In genomic region chr1:33317946-33318345, GRCh38 we compare ENCODE assay signal across 22 cellular contexts. TPM values are rescaled to one million over a fixed set of nuclear protein-coding genes. Genes with fewer than 3 reads are reported as not detected.
"Had no signal": no experiment of that assay in that cellular context is flagged by ENCODE, and none has a peak within 500 bp of the region (broad histone marks: within the 10 kb centered on the region; RNA-seq: fewer than 3 reads in every experiment).

No MANE protein-coding gene starts in this region.

- DNase-seq: Karpas-422, KG1, MG63, NCI-H1092, NCI-H1105 treated with DMSO at 0.1 percent for 48 hours, NCI-H1417 treated with DMSO at 0.1 percent for 48 hours, NCI-H187, NCI-H2029, NCI-H2081 treated with DMSO at 0.1 percent for 48 hours, NCI-H2171, NCI-H446, NCI-H510A, NCI-H524 treated with DMSO at 0.1 percent for 48 hours, NCI-H69, NCI-H774, PC-9, Peyer's patch, SHP77 treated with DMSO at 0.1 percent for 48 hours, SJCRH30 had no signal

- H3K27ac ChIP-seq: PC-9, Peyer's patch, SJCRH30 had no signal

- ATAC-seq: Right ventricle myocardium inferior had no signal

- H3K4me2 ChIP-seq: PC-9 had no signal

- H2AFZ ChIP-seq: PC-9 had no signal

- H3K4me1 ChIP-seq: Peyer's patch, SJCRH30 had no signal

- H3K4me3 ChIP-seq: MG63, PC-9, Peyer's patch, SJCRH30 had no signal

- H3K27me3 ChIP-seq: MG63, Peyer's patch, SJCRH30 had no signal

- H3K9me3 ChIP-seq: MG63, Peyer's patch, SJCRH30 had no signal

RNA-seq across cellular contexts. Expression of gene A3GALT2, which starts 3.0 kb away (rescaled TPM):
- total RNA-seq: OCI-LY7, PC-9, Peyer's patch, Right ventricle myocardium inferior, RPMI7951, SJCRH30 had no signal
